Comparison of ENCODE assay signal across 1 cellular context in the genomic region with DNA sequence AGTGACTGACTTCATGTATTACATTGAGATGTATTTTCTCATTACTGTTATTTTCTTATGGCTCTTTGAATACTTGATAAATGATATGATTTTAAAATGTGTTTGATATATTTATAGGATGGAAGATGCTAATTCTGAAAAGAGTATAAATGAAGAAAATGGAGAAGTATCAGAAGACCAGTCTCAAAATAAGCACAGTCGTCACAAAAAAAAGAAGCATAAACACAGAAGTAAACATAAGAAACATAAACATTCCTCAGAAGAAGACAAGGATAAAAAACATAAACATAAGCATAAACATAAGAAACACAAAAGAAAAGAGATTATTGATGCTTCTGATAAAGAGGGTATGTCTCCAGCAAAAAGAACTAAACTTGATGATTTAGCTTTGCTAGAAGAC.
TF ChIP-seq lines count a peak whose summit lies in the region.

No MANE protein-coding gene starts in this region.

TF ChIP-seq in IMR-90, 13 proteins besides CTCF, POLR2A, EP300 and RAD21 (continued from another document):
- no peak for TF ChIP-seq MAZ (IDR thresholded peaks at IDR 0.05; ENCODE audit: borderline replicate concordance, low read depth, low read length)
TF ChIP-seq in IMR-90: peak in this region for 1.
